25 cellular contexts compared by ENCODE assay signal in the genomic region with DNA sequence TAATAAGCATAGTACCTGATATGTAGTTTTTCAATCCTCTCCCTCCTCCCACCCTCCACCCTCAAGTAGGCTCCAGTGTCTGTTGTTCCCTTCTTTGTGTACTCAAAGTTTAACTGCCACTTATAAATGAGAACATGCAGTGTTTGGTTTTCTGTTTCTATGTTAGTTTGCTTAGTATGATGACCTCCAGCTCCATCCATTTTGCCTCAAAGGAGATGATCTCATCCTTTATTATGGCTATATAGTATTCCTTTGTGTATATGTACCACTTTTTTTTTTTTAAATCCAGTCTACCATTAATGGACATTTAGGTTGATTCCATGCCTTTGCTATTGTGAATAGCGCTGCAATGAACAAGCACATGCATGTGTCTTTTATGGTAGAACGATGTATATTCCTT. TPM values are rescaled to one million over a fixed set of nuclear protein-coding genes. Genes with fewer than 3 reads are reported as not detected.
DNase-seq lines count a peak whose midpoint lies in the region; ATAC-seq and TF ChIP-seq lines count a peak whose summit lies in the region.
"Had no signal": no experiment of that assay in that cellular context is flagged by ENCODE, and none has a peak within 500 bp of the region (broad histone marks: within the 10 kb centered on the region; RNA-seq: fewer than 3 reads in every experiment).

No MANE protein-coding gene starts in this region.

- no peak for DNase-seq in stimulated activated naive CD8-positive, alpha-beta T cell treated with anti-CD3 and anti-CD28 coated beads, Interleukin-15, amount 100 ng/mL, for 72 hours
- no peak for DNase-seq in chondrocyte (ENCODE audit: low spot score)
- DNase-seq in H7: no peak
- no peak for DNase-seq in activated CD4-positive, alpha-beta T cell treated with anti-CD3 and anti-CD28 coated beads, Interleukin-2, amount 50 U/mL, for 48 hours
- DNase-seq: 8988T; ACHN; BE2C; C1 segment of cervical spinal cord; CD4-positive, alpha-beta memory T cell; CD4-positive, CD25-positive, alpha-beta regulatory T cell; CD8-positive, alpha-beta memory T cell; COR-L47; DMS 273 treated with DMSO at 0.1 percent for 48 hours; DMS153; DMS53; DMS79; DND-41; EL; GDM1 had no signal

- H3K27ac Mint-ChIP-seq in stimulated activated naive CD8-positive, alpha-beta T cell treated with anti-CD3 and anti-CD28 coated beads, Interleukin-15, Interleukin-2, amounts not matched to agents 100 ng/mL and 50 ng/mL, for 24 hours: peak overlapping the region; percentile 45
- no peak overlapping the region for H3K27ac Mint-ChIP-seq in stimulated activated naive CD8-positive, alpha-beta T cell treated with anti-CD3 and anti-CD28 coated beads, Interleukin-15, amount 100 ng/mL, for 72 hours
- H3K27ac Mint-ChIP-seq in chondrocyte (ENCODE audit: unreplicated experiment): peak overlapping the region; percentile 27
- H3K27ac Mint-ChIP-seq: CD4-positive, CD25-positive, alpha-beta regulatory T cell had no signal

- POLR2A ChIA-PET in HEK293 (lab: Yijun Ruan, JAX): no interaction called here

- H3K4me1 Mint-ChIP-seq in stimulated activated naive CD8-positive, alpha-beta T cell treated with anti-CD3 and anti-CD28 coated beads, Interleukin-15, Interleukin-2, amounts not matched to agents 100 ng/mL and 50 ng/mL, for 24 hours (ENCODE audit: low read depth): peaks cover 31% of the 10 kb centered on the region
- H3K4me1 Mint-ChIP-seq in stimulated activated naive CD8-positive, alpha-beta T cell treated with anti-CD3 and anti-CD28 coated beads, Interleukin-15, amount 100 ng/mL, for 72 hours: peaks cover 33% of the 10 kb centered on the region
- H3K4me1 Mint-ChIP-seq in chondrocyte (ENCODE audit: low read depth): peaks cover 24% of the 10 kb centered on the region

- no peak overlapping the region for H3K4me3 Mint-ChIP-seq in stimulated activated naive CD8-positive, alpha-beta T cell treated with anti-CD3 and anti-CD28 coated beads, Interleukin-15, Interleukin-2, amounts not matched to agents 100 ng/mL and 50 ng/mL, for 24 hours
- H3K4me3 Mint-ChIP-seq in stimulated activated naive CD8-positive, alpha-beta T cell treated with anti-CD3 and anti-CD28 coated beads, Interleukin-15, amount 100 ng/mL, for 72 hours: no peak overlapping the region
- H3K4me3 Mint-ChIP-seq in chondrocyte (ENCODE audit: unreplicated experiment): no peak overlapping the region
- H3K4me3 Mint-ChIP-seq: CD14-positive monocyte; CD4-positive, alpha-beta memory T cell; CD4-positive, CD25-positive, alpha-beta regulatory T cell; CD8-positive, alpha-beta memory T cell had no signal

- H3K9me3 Mint-ChIP-seq in stimulated activated naive CD8-positive, alpha-beta T cell treated with anti-CD3 and anti-CD28 coated beads, Interleukin-15, Interleukin-2, amounts not matched to agents 100 ng/mL and 50 ng/mL, for 24 hours: peaks cover 24% of the 10 kb centered on the region
- peaks cover 14 to 23% of the 10 kb centered on the region in 2 donors for H3K9me3 Mint-ChIP-seq in stimulated activated naive CD8-positive, alpha-beta T cell treated with anti-CD3 and anti-CD28 coated beads, Interleukin-15, amount 100 ng/mL, for 72 hours
- peaks cover 21% of the 10 kb centered on the region for H3K9me3 Mint-ChIP-seq in chondrocyte (ENCODE audit: low read depth)

- H3K27me3 Mint-ChIP-seq in stimulated activated naive CD8-positive, alpha-beta T cell treated with anti-CD3 and anti-CD28 coated beads, Interleukin-15, Interleukin-2, amounts not matched to agents 100 ng/mL and 50 ng/mL, for 24 hours: no peaks in the 10 kb centered on the region
- H3K27me3 Mint-ChIP-seq in stimulated activated naive CD8-positive, alpha-beta T cell treated with anti-CD3 and anti-CD28 coated beads, Interleukin-15, amount 100 ng/mL, for 72 hours: no peaks in the 10 kb centered on the region
- no peaks in the 10 kb centered on the region for H3K27me3 Mint-ChIP-seq in chondrocyte (ENCODE audit: low read depth)
- H3K27me3 Mint-ChIP-seq: CD4-positive, alpha-beta memory T cell; CD4-positive, CD25-positive, alpha-beta regulatory T cell; CD8-positive, alpha-beta memory T cell had no signal

- no peak for ATAC-seq in stimulated activated naive CD8-positive, alpha-beta T cell treated with anti-CD3 and anti-CD28 coated beads, Interleukin-15, amount 100 ng/mL, for 72 hours
- no peak for ATAC-seq in GM21786 (IDR thresholded peaks at IDR 0.05; ENCODE audit: unreplicated experiment)
- ATAC-seq: GM12878 had no signal

- CTCF ChIA-PET in HEK293 (lab: Yijun Ruan, JAX): no interaction called here

- no peaks in the 10 kb centered on the region for H3K9me3 ChIP-seq in HEK293 (ENCODE audit: control insufficient read depth, insufficient read depth, low read depth, low read length)
- H3K9me3 ChIP-seq: BE2C had no signal

- H3K36me3 ChIP-seq in HEK293 (ENCODE audit: control insufficient read depth in 2 of 2, insufficient read depth in 1 of 2, low read length in 2 of 2) (peaks cover 0 to 4% of the 10 kb centered on the region in 2 experiments; a peak in 2 of 3 replicates), H7 (replicated peaks; ENCODE audit: control insufficient read depth, insufficient read depth, low read length) (no peaks in the 10 kb centered on the region)

- no peak overlapping the region for H3K27ac ChIP-seq in HEK293 (ENCODE audit: extremely low read depth, low read depth, low read length)
- H3K27ac ChIP-seq: BLaER1 had no signal

- peaks cover 55% of the 10 kb centered on the region for H3K36me3 Mint-ChIP-seq in stimulated activated naive CD8-positive, alpha-beta T cell treated with anti-CD3 and anti-CD28 coated beads, Interleukin-15, Interleukin-2, amounts not matched to agents 100 ng/mL and 50 ng/mL, for 24 hours (ENCODE audit: low read depth)
- peaks cover 26% of the 10 kb centered on the region for H3K36me3 Mint-ChIP-seq in chondrocyte (ENCODE audit: low read depth)

- TF ChIP-seq CTCF in HEK293 (tag by site-specific recombination; IDR thresholded peaks at IDR 0.05) (no peak), chondrocyte (IDR thresholded peaks at IDR 0.05) (no peak)

- H3K4me3 ChIP-seq in HEK293 (ENCODE audit: low read depth, low read length) (no peak overlapping the region), H7 (ENCODE audit: insufficient read depth, low read depth, low read length) (no peak overlapping the region)
- H3K4me3 ChIP-seq: BLaER1, GM12878 had no signal

- H3K27me3 ChIP-seq in H7 (ENCODE audit: control insufficient read depth, insufficient read depth, low read length): no peaks in the 10 kb centered on the region
- H3K27me3 ChIP-seq: BE2C, BLaER1 had no signal

- H3K4me1 ChIP-seq in HEK293 (ENCODE audit: control insufficient read depth, insufficient read depth, low read length): no peaks in the 10 kb centered on the region
- H3K4me1 ChIP-seq: BE2C had no signal

TF ChIP-seq in HEK293, 187 proteins besides CTCF, POLR2A, EP300 and RAD21:
- TF ChIP-seq ZNF629 (tag by site-specific recombination; IDR thresholded peaks at IDR 0.05): no peak
- TF ChIP-seq ZNF146 (tag by site-specific recombination; IDR thresholded peaks at IDR 0.05): peak; percentile 60; the same call in 1 of the 2 replicates

RNA-seq across cellular contexts. Expression of a gene that starts 20.5 kb away (rescaled TPM):
- total RNA-seq in chondrocyte: 26.5 to 35.5 TPM (median 26.5 TPM) in 3 replicates
- 8.6 and 12.5 TPM in 2 replicates for total RNA-seq in H7 (2014; rRNA removed; shearing (Covaris generic))

RNA-seq across cellular contexts. Expression of a gene that starts 20.8 kb away (rescaled TPM):
- 28.8 to 36.5 TPM (median 36.2 TPM) in 3 replicates for total RNA-seq in chondrocyte
- 16.8 and 20.9 TPM in 2 replicates for total RNA-seq in H7 (2014; rRNA removed; shearing (Covaris generic))

Comparison
In these comparisons a context has a peak if more than half of its experiments do, and no peak if none do; other contexts are left out.
1. H3K27ac Mint-ChIP-seq: peak in stimulated activated naive CD8-positive, alpha-beta T cell treated with anti-CD3 and anti-CD28 coated beads, Interleukin-15, Interleukin-2, amounts not matched to agents 100 ng/mL and 50 ng/mL, for 24 hours (single experiment) and chondrocyte (single experiment); none in stimulated activated naive CD8-positive, alpha-beta T cell treated with anti-CD3 and anti-CD28 coated beads, Interleukin-15, amount 100 ng/mL, for 72 hours (0 of 2).